ENCODE assay signal across 7 cellular contexts in the genomic region with DNA sequence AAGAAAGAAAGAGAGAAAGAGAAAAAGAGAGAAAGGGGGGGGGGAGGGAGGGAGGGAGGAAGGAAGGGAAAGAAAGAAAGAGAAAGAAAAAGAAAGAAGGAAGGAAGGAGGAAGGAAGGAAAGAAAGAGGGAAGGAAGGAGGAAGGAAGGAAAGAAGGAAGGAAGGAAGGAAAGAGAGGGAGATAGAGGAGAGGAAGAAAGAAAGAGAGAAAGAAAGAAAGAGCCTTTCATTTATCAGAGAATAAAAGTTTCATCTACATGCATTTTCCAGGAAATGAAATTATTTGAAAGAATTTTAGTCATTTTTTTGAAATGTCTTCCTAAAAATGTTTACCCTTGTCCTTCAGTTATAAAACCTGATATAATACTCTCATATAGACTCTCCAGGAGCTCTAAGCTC.
"Had no signal": no experiment of that assay in that cellular context is flagged by ENCODE, and none has a peak within 500 bp of the region (broad histone marks: within the 10 kb centered on the region; RNA-seq: fewer than 3 reads in every experiment).

No MANE protein-coding gene starts in this region.

- H3K4me1 Mint-ChIP-seq: GM23338 had no signal

- H3K4me3 Mint-ChIP-seq: GM23338, H9, HFFc6 had no signal

- H3K4me3 ChIP-seq: GM23338 had no signal

- ATAC-seq: GM23338 had no signal

- H3K27ac Mint-ChIP-seq: GM23338, HFFc6 had no signal

- H3K27ac ChIP-seq: HL-60 had no signal

- H3K9me3 Mint-ChIP-seq: GM23338, H9, HFFc6 had no signal

- DNase-seq: H9, HCEC 1CT, HFFc6, IMR-90, KBM-7 had no signal
